Comparison of ENCODE assay signal across 36 cellular contexts in genomic region chr18:31798399-31798798, GRCh38. TPM values are rescaled to one million over a fixed set of nuclear protein-coding genes. Genes with fewer than 3 reads are reported as not detected.
"Had no signal": no experiment of that assay in that cellular context is flagged by ENCODE, and none has a peak within 500 bp of the region (broad histone marks: within the 10 kb centered on the region; RNA-seq: fewer than 3 reads in every experiment).

No MANE protein-coding gene starts in this region.

- H3K9me3 ChIP-seq: adrenal gland had no signal

- H3K4me1 ChIP-seq: adrenal gland had no signal

- H3K27ac Mint-ChIP-seq: activated B cell treated with CpG ODN at 0.5 μM for 24 hours; activated CD4-positive, alpha-beta memory T cell treated with anti-CD3 and anti-CD28 coated beads for 36 hours; activated CD4-positive, alpha-beta T cell treated with anti-CD3 and anti-CD28 coated beads, Interleukin-2, amount 10 ng/mL, durations not matched to agents 24 days and 14 days; activated CD8-positive, alpha-beta T cell treated with anti-CD3 and anti-CD28 coated beads for 36 hours; activated naive CD4-positive, alpha-beta T cell treated with anti-CD3 and anti-CD28 coated beads for 36 hours; activated naive CD4-positive, alpha-beta T cell treated with anti-CD3 and anti-CD28 coated beads, Interleukin-2, amount 50 U/mL, for 72 hours; activated naive CD8-positive, alpha-beta T cell treated with anti-CD3 and anti-CD28 coated beads for 36 hours; activated T-cell treated with anti-CD3 and anti-CD28 coated beads, Interleukin-2, amount 50 U/mL, for 72 hours; activated T-helper 1 cell treated with anti-CD3 and anti-CD28 coated beads, Interleukin-12 subunit alpha, Interleukin-12 subunit beta, Interleukin-2, Interleukin-4 antibody, amounts not matched to agents 30 ng/mL and 10 ng/mL and 1 ng/mL, durations not matched to agents 14 hours and 24 hours and 36 hours; activated T-helper 17 cell treated with anti-CD3 and anti-CD28 coated beads, Interleukin-2, amount 50 U/mL, for 72 hours; brain; T-helper 1 cell treated with Interleukin-12 subunit alpha and Interleukin-12 subunit beta and Interleukin-4 antibody, amounts not matched to agents 30 μg/mL and 1 μg/mL, for 36 hours; T-helper 2 cell treated with Interferon-gamma antibody and Interleukin-4, amounts not matched to agents 5 μg/mL and 100 μg/mL, for 36 hours had no signal

- H3K27me3 Mint-ChIP-seq: activated B cell treated with CpG ODN at 0.5 μM for 24 hours; activated CD4-positive, alpha-beta T cell treated with anti-CD3 and anti-CD28 coated beads, Interleukin-2, amount 10 ng/mL, durations not matched to agents 24 days and 14 days; activated CD8-positive, alpha-beta T cell treated with anti-CD3 and anti-CD28 coated beads for 36 hours; activated naive CD8-positive, alpha-beta T cell treated with anti-CD3 and anti-CD28 coated beads for 36 hours; brain had no signal

- H3K27me3 ChIP-seq: adrenal gland had no signal

- DNase-seq: activated B cell treated with CpG ODN at 0.5 μM for 24 hours; activated CD4-positive, alpha-beta memory T cell treated with anti-CD3 and anti-CD28 coated beads for 36 hours; activated CD4-positive, alpha-beta T cell treated with anti-CD3 and anti-CD28 coated beads for 4 hours; activated CD4-positive, alpha-beta T cell treated with anti-CD3 and anti-CD28 coated beads, Interleukin-2, amount 10 ng/mL, durations not matched to agents 24 days and 14 days; activated CD4-positive, alpha-beta T cell treated with anti-CD3 and anti-CD28 coated beads, Interleukin-2, amount 50 U/mL, for 1 hour; activated CD4-positive, alpha-beta T cell treated with anti-CD3 and anti-CD28 coated beads, Interleukin-2, amount 50 U/mL, for 4 hours; activated CD4-positive, CD25-positive, alpha-beta regulatory T cell treated with anti-CD3 and anti-CD28 coated beads, Interleukin-2, amount 50 U/mL, for 72 hours; activated CD8-positive, alpha-beta memory T cell treated with anti-CD3 and anti-CD28 coated beads, Interleukin-2, amount 50 U/mL, for 4 hours; activated CD8-positive, alpha-beta T cell treated with anti-CD3 and anti-CD28 coated beads for 36 hours; activated effector memory CD4-positive, alpha-beta T cell treated with anti-CD3 and anti-CD28 coated beads, Interleukin-2, amount 50 U/mL, for 16 hours; activated gamma-delta T cell treated with Interleukin-2 at 50 U/mL for 16 hours; activated naive CD4-positive, alpha-beta T cell; activated naive CD4-positive, alpha-beta T cell treated with anti-CD3 and anti-CD28 coated beads for 36 hours; activated naive CD4-positive, alpha-beta T cell treated with anti-CD3 and anti-CD28 coated beads, Interleukin-2, amount 50 U/mL, for 16 hours; activated naive CD8-positive, alpha-beta T cell treated with anti-CD3 and anti-CD28 coated beads for 36 hours; activated T-cell treated with anti-CD3 and anti-CD28 coated beads for 4 hours; activated T-cell treated with anti-CD3 and anti-CD28 coated beads, Interleukin-2, amount 50 U/mL, for 1 hour; activated T-cell treated with anti-CD3 and anti-CD28 coated beads, Interleukin-2, amount 50 U/mL, for 4 hours; activated T-cell treated with anti-CD3 and anti-CD28 coated beads, Interleukin-2, amount 50 U/mL, for 72 hours; adrenal gland; amniotic stem cell; aorta; central memory CD4-positive, alpha-beta T cell; T-helper 1 cell; T-helper 2 cell; T-helper 9 cell had no signal

- H3K9me3 Mint-ChIP-seq: activated B cell treated with CpG ODN at 0.5 μM for 24 hours; activated CD4-positive, alpha-beta memory T cell treated with anti-CD3 and anti-CD28 coated beads for 36 hours; activated CD4-positive, alpha-beta T cell treated with anti-CD3 and anti-CD28 coated beads, Interleukin-2, amount 10 ng/mL, durations not matched to agents 24 days and 14 days; activated CD8-positive, alpha-beta T cell treated with anti-CD3 and anti-CD28 coated beads for 36 hours; activated naive CD4-positive, alpha-beta T cell treated with anti-CD3 and anti-CD28 coated beads for 36 hours; activated naive CD4-positive, alpha-beta T cell treated with anti-CD3 and anti-CD28 coated beads, Interleukin-2, amount 50 U/mL, for 72 hours; activated naive CD8-positive, alpha-beta T cell treated with anti-CD3 and anti-CD28 coated beads for 36 hours; activated T-cell treated with anti-CD3 and anti-CD28 coated beads, Interleukin-2, amount 50 U/mL, for 4 hours; activated T-cell treated with anti-CD3 and anti-CD28 coated beads, Interleukin-2, amount 50 U/mL, for 72 hours; activated T-helper 1 cell treated with anti-CD3 and anti-CD28 coated beads, Interleukin-12 subunit alpha, Interleukin-12 subunit beta, Interleukin-2, Interleukin-4 antibody, amounts not matched to agents 30 ng/mL and 10 ng/mL and 1 ng/mL, durations not matched to agents 14 hours and 24 hours and 36 hours; activated T-helper 17 cell treated with anti-CD3 and anti-CD28 coated beads, Interleukin-2, amount 50 U/mL, for 72 hours; brain; T-helper 1 cell treated with Interleukin-12 subunit alpha and Interleukin-12 subunit beta and Interleukin-4 antibody, amounts not matched to agents 30 μg/mL and 1 μg/mL, for 36 hours; T-helper 2 cell treated with Interferon-gamma antibody and Interleukin-4, amounts not matched to agents 5 μg/mL and 100 μg/mL, for 36 hours had no signal

- H3K4me3 ChIP-seq: adrenal gland had no signal

- H3K36me3 Mint-ChIP-seq: activated CD4-positive, alpha-beta memory T cell treated with anti-CD3 and anti-CD28 coated beads for 36 hours; activated naive CD4-positive, alpha-beta T cell treated with anti-CD3 and anti-CD28 coated beads, Interleukin-2, amount 50 U/mL, for 72 hours; activated naive CD8-positive, alpha-beta T cell treated with anti-CD3 and anti-CD28 coated beads for 36 hours; brain had no signal

- H3K4me3 Mint-ChIP-seq: activated B cell treated with CpG ODN at 0.5 μM for 24 hours; activated CD4-positive, alpha-beta memory T cell treated with anti-CD3 and anti-CD28 coated beads for 36 hours; activated CD4-positive, alpha-beta T cell treated with anti-CD3 and anti-CD28 coated beads, Interleukin-2, amount 10 ng/mL, durations not matched to agents 24 days and 14 days; activated CD8-positive, alpha-beta T cell treated with anti-CD3 and anti-CD28 coated beads for 36 hours; activated naive CD4-positive, alpha-beta T cell treated with anti-CD3 and anti-CD28 coated beads for 36 hours; activated naive CD8-positive, alpha-beta T cell treated with anti-CD3 and anti-CD28 coated beads for 36 hours; activated T-cell treated with anti-CD3 and anti-CD28 coated beads, Interleukin-2, amount 50 U/mL, for 4 hours; activated T-cell treated with anti-CD3 and anti-CD28 coated beads, Interleukin-2, amount 50 U/mL, for 72 hours; activated T-helper 1 cell treated with anti-CD3 and anti-CD28 coated beads, Interleukin-12 subunit alpha, Interleukin-12 subunit beta, Interleukin-2, Interleukin-4 antibody, amounts not matched to agents 30 ng/mL and 10 ng/mL and 1 ng/mL, durations not matched to agents 14 hours and 24 hours and 36 hours; activated T-helper 17 cell treated with anti-CD3 and anti-CD28 coated beads, Interleukin-2, amount 50 U/mL, for 72 hours; brain; T-helper 1 cell treated with Interleukin-12 subunit alpha and Interleukin-12 subunit beta and Interleukin-4 antibody, amounts not matched to agents 30 μg/mL and 1 μg/mL, for 36 hours; T-helper 2 cell treated with Interferon-gamma antibody and Interleukin-4, amounts not matched to agents 5 μg/mL and 100 μg/mL, for 36 hours had no signal

- ATAC-seq: activated CD8-positive, alpha-beta T cell treated with anti-CD3 and anti-CD28 coated beads for 36 hours; activated naive CD4-positive, alpha-beta T cell treated with anti-CD3 and anti-CD28 coated beads, Interleukin-2, amount 50 U/mL, for 72 hours; activated T-cell treated with anti-CD3 and anti-CD28 coated beads, Interleukin-2, amount 50 U/mL, for 4 hours; activated T-cell treated with anti-CD3 and anti-CD28 coated beads, Interleukin-2, amount 50 U/mL, for 72 hours; activated T-helper 17 cell treated with anti-CD3 and anti-CD28 coated beads, Interleukin-2, amount 50 U/mL, for 72 hours had no signal

- H3K4me1 Mint-ChIP-seq: activated B cell treated with CpG ODN at 0.5 μM for 24 hours; activated CD4-positive, alpha-beta T cell treated with anti-CD3 and anti-CD28 coated beads, Interleukin-2, amount 10 ng/mL, durations not matched to agents 24 days and 14 days; activated naive CD8-positive, alpha-beta T cell treated with anti-CD3 and anti-CD28 coated beads for 36 hours; activated T-helper 17 cell treated with anti-CD3 and anti-CD28 coated beads, Interleukin-2, amount 50 U/mL, for 72 hours; brain had no signal

- FAIRE-seq: TTC549 had no signal

- H3K27ac ChIP-seq: adrenal gland, VCaP had no signal

- H3K36me3 ChIP-seq: adrenal gland had no signal

RNA-seq across cellular contexts. Expression of gene SLC25A52, which starts 37.7 kb away (rescaled TPM):
- total RNA-seq: activated B cell treated with CpG ODN at 0.5 μM for 24 hours; activated CD4-positive, alpha-beta T cell treated with anti-CD3 and anti-CD28 coated beads, Interleukin-2, amount 10 ng/mL, durations not matched to agents 24 days and 14 days; activated CD8-positive, alpha-beta memory T cell treated with anti-CD3 and anti-CD28 coated beads for 36 hours; activated CD8-positive, alpha-beta T cell treated with anti-CD3 and anti-CD28 coated beads for 36 hours; activated naive CD4-positive, alpha-beta T cell treated with anti-CD3 and anti-CD28 coated beads for 36 hours; activated naive CD4-positive, alpha-beta T cell treated with anti-CD3 and anti-CD28 coated beads, Interleukin-2, amount 50 U/mL, for 72 hours; activated naive CD8-positive, alpha-beta T cell treated with anti-CD3 and anti-CD28 coated beads for 36 hours; activated T-cell treated with anti-CD3 and anti-CD28 coated beads, Interleukin-2, amount 50 U/mL, for 4 hours; activated T-cell treated with anti-CD3 and anti-CD28 coated beads, Interleukin-2, amount 50 U/mL, for 72 hours; activated T-helper 1 cell treated with anti-CD3 and anti-CD28 coated beads, Interleukin-12 subunit alpha, Interleukin-12 subunit beta, Interleukin-2, Interleukin-4 antibody, amounts not matched to agents 30 ng/mL and 10 ng/mL and 1 ng/mL, durations not matched to agents 14 hours and 24 hours and 36 hours; activated T-helper 17 cell treated with anti-CD3 and anti-CD28 coated beads, Interleukin-2, amount 50 U/mL, for 72 hours; cardiac septum had no signal
- polyA plus RNA-seq: adrenal gland, aorta had no signal
